Comparison of ENCODE assay signal across 9 cellular contexts in genomic region chr5:118611332-118611945, GRCh38.
DNase-seq lines count a peak whose midpoint lies in the region; ATAC-seq, FAIRE-seq and TF ChIP-seq lines count a peak whose summit lies in the region.
"Had no signal": no experiment of that assay in that cellular context is flagged by ENCODE, and none has a peak within 500 bp of the region (broad histone marks: within the 10 kb centered on the region; RNA-seq: fewer than 3 reads in every experiment).

No MANE protein-coding gene starts in this region.

- H3K4me3 ChIP-seq in SU-DHL-6 (ENCODE audit: insufficient read depth, low read length, poor library complexity, severe bottlenecking), result no peak overlapping the region
- H3K4me3 ChIP-seq in kidney (ENCODE audit: low read length in 2 of 2), result no peak overlapping the region

- no peak overlapping the region for H3K9ac ChIP-seq in SU-DHL-6 (ENCODE audit: low read length)
- H3K9ac ChIP-seq in kidney (ENCODE audit: low read length in 2 of 2), result no peak overlapping the region

- no peak overlapping the region for H2AFZ ChIP-seq in SU-DHL-6 (ENCODE audit: low read depth, low read length, severe bottlenecking)

- TF ChIP-seq CTCF in GM10266 (IDR thresholded peaks at IDR 0.05; ENCODE audit: control insufficient read depth, insufficient read depth, low read depth, missing control alignments) (peak; percentile 39), SU-DHL-6 (IDR thresholded peaks at IDR 0.05; ENCODE audit: insufficient read depth, low read length, poor library complexity, severe bottlenecking) (peak; percentile 22), kidney (IDR thresholded peaks at IDR 0.05; ENCODE audit: borderline replicate concordance, extremely low read depth, insufficient read depth) (peak; percentile 39)

- H3K27me3 ChIP-seq in SU-DHL-6 (ENCODE audit: low read length), result no peaks in the 10 kb centered on the region

- DNase-seq in GM10266 (ENCODE audit: extremely low spot score) (peak; percentile 18), kidney (no peak), cortex of kidney (lab: John Stamatoyannopoulos, UW) (no peak), NCI-H510A treated with DMSO at 0.1 percent for 48 hours (lab: John Stamatoyannopoulos, UW) (no peak)
- DNase-seq in stimulated activated CD4-positive, alpha-beta T cell treated with anti-CD3 and anti-CD28 coated beads, Interleukin-2, amount 100 ng/mL, for 48 hours, result no peak

- no peaks in the 10 kb centered on the region for H3F3A ChIP-seq in SU-DHL-6 (ENCODE audit: insufficient read depth)

- no peaks in the 10 kb centered on the region for H3K4me1 ChIP-seq in kidney (ENCODE audit: control insufficient read depth in 1 of 2, insufficient read depth in 1 of 2, low read depth in 1 of 2, low read length in 2 of 2)

- no peaks in the 10 kb centered on the region for H3K36me3 ChIP-seq in SU-DHL-6 (ENCODE audit: low read length)
- H3K36me3 ChIP-seq in kidney (ENCODE audit: control insufficient read depth in 1 of 2, insufficient read depth in 2 of 2, low read length in 2 of 2), result no peaks in the 10 kb centered on the region

- H4K20me1 ChIP-seq in SU-DHL-6 (ENCODE audit: low read depth, low read length), result no peaks in the 10 kb centered on the region

- H3K9me3 ChIP-seq in SU-DHL-6 (ENCODE audit: insufficient read depth, low read length) (no peaks in the 10 kb centered on the region), kidney (ENCODE audit: control insufficient read depth in 1 of 2, low read length in 2 of 2) (no peaks in the 10 kb centered on the region)

- no peaks in the 10 kb centered on the region for H3K79me2 ChIP-seq in SU-DHL-6 (ENCODE audit: insufficient read depth, low read length)

- ATAC-seq in HG02759 (IDR thresholded peaks at IDR 0.05; ENCODE audit: unreplicated experiment), result peak; percentile 49
- no peak for ATAC-seq in activated CD4-positive, CD25-positive, alpha-beta regulatory T cell treated with anti-CD3 and anti-CD28 coated beads, Interleukin-2, amount 50 U/mL, for 24 hours

- intact Hi-C loops in kidney (cut with DNase I), result no loop called here

- no peaks in the 10 kb centered on the region for H3K9me2 ChIP-seq in SU-DHL-6 (replicated peaks; ENCODE audit: insufficient read depth, low read length)

- FAIRE-seq in kidney (lab: Jason Lieb, UNC), result no peak
- FAIRE-seq: islet of Langerhans had no signal

- no peak overlapping the region for H3K4me2 ChIP-seq in SU-DHL-6 (ENCODE audit: low read depth, low read length, poor library complexity, severe bottlenecking)

- H3K27ac ChIP-seq in SU-DHL-6 (ENCODE audit: low read depth, low read length) (no peak overlapping the region), kidney (ENCODE audit: low read depth in 2 of 2, low read length in 2 of 2) (no peak overlapping the region)
